1 cellular context compared by ENCODE assay signal in the genomic region with DNA sequence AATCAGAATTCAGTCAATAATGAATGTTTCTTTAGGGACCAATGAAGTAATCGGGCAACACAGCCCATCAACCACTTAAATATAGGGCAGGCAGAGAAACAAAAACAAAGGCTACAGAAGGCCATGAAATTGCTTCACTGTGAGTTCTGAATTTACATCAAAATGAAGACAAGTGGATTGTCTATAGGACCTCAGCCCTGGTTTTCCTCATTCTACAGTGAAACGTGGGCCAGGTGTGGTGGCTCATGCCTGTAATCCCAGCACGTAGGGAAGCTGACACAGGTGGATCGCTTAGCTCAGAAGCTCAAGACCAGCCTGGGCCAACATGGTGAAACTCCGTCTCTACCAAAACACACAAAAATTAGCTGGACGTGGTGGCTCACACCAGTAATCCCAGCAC.
A peak's percentile ranks its signal among the peaks of the same experiment; 100 is the strongest.
TF ChIP-seq lines count a peak whose summit lies in the region.

No MANE protein-coding gene starts in this region.

TF ChIP-seq in GM23338, 12 proteins besides CTCF, POLR2A, EP300 and RAD21:
- TF ChIP-seq ZNF331 (CRISPR knock-in tag; IDR thresholded peaks at IDR 0.05; ENCODE audit: low read depth) = no peak
- no peak for TF ChIP-seq STAT1 (IDR thresholded peaks at IDR 0.05; ENCODE audit: unreplicated experiment)
- peak; percentile 42; the same call in 1 of the 2 replicates for TF ChIP-seq ZNF114 (CRISPR knock-in tag; IDR thresholded peaks at IDR 0.05)
- TF ChIP-seq POLR2AphosphoS5 (IDR thresholded peaks at IDR 0.05; ENCODE audit: low read depth) = no peak
- TF ChIP-seq ETS1 (IDR thresholded peaks at IDR 0.05) = no peak
- TF ChIP-seq, protein P1, sequence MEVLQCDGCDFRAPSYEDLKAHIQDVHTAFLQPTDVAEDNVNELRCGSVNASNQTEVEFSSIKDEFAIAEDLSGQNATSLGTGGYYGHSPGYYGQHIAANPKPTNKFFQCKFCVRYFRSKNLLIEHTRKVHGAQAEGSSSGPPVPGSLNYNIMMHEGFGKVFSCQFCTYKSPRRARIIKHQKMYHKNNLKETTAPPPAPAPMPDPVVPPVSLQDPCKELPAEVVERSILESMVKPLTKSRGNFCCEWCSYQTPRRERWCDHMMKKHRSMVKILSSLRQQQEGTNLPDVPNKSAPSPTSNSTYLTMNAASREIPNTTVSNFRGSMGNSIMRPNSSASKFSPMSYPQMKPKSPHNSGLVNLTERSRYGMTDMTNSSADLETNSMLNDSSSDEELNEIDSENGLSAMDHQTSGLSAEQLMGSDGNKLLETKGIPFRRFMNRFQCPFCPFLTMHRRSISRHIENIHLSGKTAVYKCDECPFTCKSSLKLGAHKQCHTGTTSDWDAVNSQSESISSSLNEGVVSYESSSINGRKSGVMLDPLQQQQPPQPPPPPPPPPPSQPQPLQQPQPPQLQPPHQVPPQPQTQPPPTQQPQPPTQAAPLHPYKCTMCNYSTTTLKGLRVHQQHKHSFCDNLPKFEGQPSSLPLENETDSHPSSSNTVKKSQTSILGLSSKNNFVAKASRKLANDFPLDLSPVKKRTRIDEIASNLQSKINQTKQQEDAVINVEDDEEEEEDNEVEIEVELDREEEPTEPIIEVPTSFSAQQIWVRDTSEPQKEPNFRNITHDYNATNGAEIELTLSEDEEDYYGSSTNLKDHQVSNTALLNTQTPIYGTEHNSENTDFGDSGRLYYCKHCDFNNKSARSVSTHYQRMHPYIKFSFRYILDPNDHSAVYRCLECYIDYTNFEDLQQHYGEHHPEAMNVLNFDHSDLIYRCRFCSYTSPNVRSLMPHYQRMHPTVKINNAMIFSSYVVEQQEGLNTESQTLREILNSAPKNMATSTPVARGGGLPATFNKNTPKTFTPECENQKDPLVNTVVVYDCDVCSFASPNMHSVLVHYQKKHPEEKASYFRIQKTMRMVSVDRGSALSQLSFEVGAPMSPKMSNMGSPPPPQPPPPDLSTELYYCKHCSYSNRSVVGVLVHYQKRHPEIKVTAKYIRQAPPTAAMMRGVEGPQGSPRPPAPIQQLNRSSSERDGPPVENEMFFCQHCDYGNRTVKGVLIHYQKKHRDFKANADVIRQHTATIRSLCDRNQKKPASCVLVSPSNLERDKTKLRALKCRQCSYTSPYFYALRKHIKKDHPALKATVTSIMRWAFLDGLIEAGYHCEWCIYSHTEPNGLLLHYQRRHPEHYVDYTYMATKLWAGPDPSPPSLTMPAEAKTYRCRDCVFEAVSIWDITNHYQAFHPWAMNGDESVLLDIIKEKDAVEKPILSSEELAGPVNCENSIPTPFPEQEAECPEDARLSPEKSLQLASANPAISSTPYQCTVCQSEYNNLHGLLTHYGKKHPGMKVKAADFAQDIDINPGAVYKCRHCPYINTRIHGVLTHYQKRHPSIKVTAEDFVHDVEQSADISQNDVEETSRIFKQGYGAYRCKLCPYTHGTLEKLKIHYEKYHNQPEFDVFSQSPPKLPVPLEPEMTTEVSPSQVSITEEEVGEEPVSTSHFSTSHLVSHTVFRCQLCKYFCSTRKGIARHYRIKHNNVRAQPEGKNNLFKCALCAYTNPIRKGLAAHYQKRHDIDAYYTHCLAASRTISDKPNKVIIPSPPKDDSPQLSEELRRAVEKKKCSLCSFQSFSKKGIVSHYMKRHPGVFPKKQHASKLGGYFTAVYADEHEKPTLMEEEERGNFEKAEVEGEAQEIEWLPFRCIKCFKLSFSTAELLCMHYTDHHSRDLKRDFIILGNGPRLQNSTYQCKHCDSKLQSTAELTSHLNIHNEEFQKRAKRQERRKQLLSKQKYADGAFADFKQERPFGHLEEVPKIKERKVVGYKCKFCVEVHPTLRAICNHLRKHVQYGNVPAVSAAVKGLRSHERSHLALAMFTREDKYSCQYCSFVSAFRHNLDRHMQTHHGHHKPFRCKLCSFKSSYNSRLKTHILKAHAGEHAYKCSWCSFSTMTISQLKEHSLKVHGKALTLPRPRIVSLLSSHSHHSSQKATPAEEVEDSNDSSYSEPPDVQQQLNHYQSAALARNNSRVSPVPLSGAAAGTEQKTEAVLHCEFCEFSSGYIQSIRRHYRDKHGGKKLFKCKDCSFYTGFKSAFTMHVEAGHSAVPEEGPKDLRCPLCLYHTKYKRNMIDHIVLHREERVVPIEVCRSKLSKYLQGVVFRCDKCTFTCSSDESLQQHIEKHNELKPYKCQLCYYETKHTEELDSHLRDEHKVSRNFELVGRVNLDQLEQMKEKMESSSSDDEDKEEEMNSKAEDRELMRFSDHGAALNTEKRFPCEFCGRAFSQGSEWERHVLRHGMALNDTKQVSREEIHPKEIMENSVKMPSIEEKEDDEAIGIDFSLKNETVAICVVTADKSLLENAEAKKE (CRISPR knock-in tag; IDR thresholded peaks at IDR 0.05) = peak; percentile 83
- no peak for TF ChIP-seq EZH2 (IDR thresholded peaks at IDR 0.05; ENCODE audit: low read depth, unreplicated experiment)
- peak; percentile 37; the same call in 1 of the 2 replicates for TF ChIP-seq NANOG (IDR thresholded peaks at IDR 0.05; ENCODE audit: borderline replicate concordance)
TF ChIP-seq in GM23338: peak in this region for 3.
